ENCODE assay signal across 23 cellular contexts in genomic region chr2:187477041-187477440, GRCh38.
"Had no signal": no experiment of that assay in that cellular context is flagged by ENCODE, and none has a peak within 500 bp of the region (broad histone marks: within the 10 kb centered on the region; RNA-seq: fewer than 3 reads in every experiment).

No MANE protein-coding gene starts in this region.

- DNase-seq: cortex of kidney; effector memory CD8-positive, alpha-beta T cell; erythroblast; esophagus squamous epithelium; foreskin melanocyte; left cardiac atrium; left ventricle myocardium superior; lower lobe of right lung; natural killer cell; occipital lobe; ovary; sigmoid colon; spleen; stimulated activated CD4-positive, alpha-beta T cell treated with anti-CD3 and anti-CD28 coated beads, Interleukin-4, amount 100 ng/mL, for 4 hours; stimulated activated naive CD8-positive, alpha-beta T cell treated with anti-CD3 and anti-CD28 coated beads, Interleukin-15, Interleukin-2, amounts not matched to agents 100 U/mL and 50 U/mL, for 24 hours; substantia nigra; testis; tibial artery had no signal

- H3K27ac ChIP-seq: esophagus squamous epithelium, hepatocyte, right atrium auricular region, sigmoid colon, skin epidermis, spleen, testis, tibial artery had no signal

- H3K4me2 ChIP-seq: hepatocyte had no signal

- H2AFZ ChIP-seq: hepatocyte had no signal

- H3K4me1 ChIP-seq: sigmoid colon, testis had no signal

- H3K27me3 ChIP-seq: esophagus squamous epithelium, hepatocyte, ovary, right atrium auricular region, sigmoid colon, spleen, testis, tibial artery had no signal

- H3K4me3 ChIP-seq: esophagus squamous epithelium, hepatocyte, lower lobe of right lung, ovary, right atrium auricular region, sigmoid colon, skin epidermis, spleen, testis, tibial artery had no signal

- H3K36me3 ChIP-seq: esophagus squamous epithelium, ovary, right atrium auricular region, sigmoid colon, spleen had no signal

- H3K79me2 ChIP-seq: hepatocyte had no signal

- ATAC-seq: effector memory CD8-positive, alpha-beta T cell; left cardiac atrium; left ventricle myocardium superior; lower lobe of right lung; natural killer cell; stimulated activated memory B cell treated with anti-CD40 and anti-IgM and Interleukin-4, amounts not matched to agents 10 μg/mL and 1 μg/mL and 100 μg/mL, for 72 hours; stimulated activated naive CD8-positive, alpha-beta T cell treated with anti-CD3 and anti-CD28 coated beads, Interleukin-15, Interleukin-2, amounts not matched to agents 100 U/mL and 50 U/mL, for 24 hours had no signal

- FAIRE-seq: islet of Langerhans had no signal

- H3K9me3 ChIP-seq: esophagus squamous epithelium, lower lobe of right lung, ovary, right atrium auricular region, sigmoid colon, spleen, testis, tibial artery had no signal
